12 cellular contexts compared by ENCODE assay signal in the genomic region with DNA sequence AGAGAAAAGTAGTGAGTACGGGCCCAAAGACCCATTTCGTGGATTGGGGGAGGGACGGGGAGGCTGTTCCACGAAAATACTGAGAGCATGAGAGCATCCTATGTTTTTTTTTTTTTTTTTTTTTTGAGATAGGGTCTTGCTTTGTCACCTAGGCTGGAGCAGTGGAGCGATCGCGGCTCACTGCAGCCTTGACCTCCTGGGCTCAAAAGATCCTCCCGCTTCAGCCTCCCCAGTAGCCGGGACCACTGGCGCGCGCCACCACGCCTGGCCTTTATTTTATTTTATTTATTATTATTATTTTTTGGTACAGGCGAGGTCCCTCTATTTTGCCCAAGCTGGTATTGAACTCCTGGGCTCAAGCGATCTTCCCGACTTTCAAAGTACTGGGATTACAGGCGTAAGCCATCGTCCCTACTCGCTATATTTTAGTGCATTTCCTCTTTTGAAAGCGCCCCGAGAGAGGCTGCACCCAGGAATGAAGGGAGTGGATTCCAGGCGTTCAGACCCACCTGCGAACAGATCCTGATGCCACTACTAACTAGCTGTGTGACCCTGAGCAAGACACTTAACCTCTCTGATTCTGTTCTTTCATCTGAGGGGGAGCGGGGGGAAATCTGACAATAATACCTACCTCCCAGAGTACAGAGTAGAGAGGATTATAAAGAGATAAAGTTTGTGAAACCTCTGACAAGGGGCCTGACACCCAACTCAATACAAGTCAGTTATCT. TPM values are rescaled to one million over a fixed set of nuclear protein-coding genes. Genes with fewer than 3 reads are reported as not detected.
DNase-seq lines count a peak whose midpoint lies in the region; ATAC-seq and TF ChIP-seq lines count a peak whose summit lies in the region.
"Had no signal": no experiment of that assay in that cellular context is flagged by ENCODE, and none has a peak within 500 bp of the region (broad histone marks: within the 10 kb centered on the region; RNA-seq: fewer than 3 reads in every experiment).

No MANE protein-coding gene starts in this region.

- no peak overlapping the region for H3K4me3 ChIP-seq in left lung

- H3K9me3 Mint-ChIP-seq in activated CD4-positive, alpha-beta T cell treated with anti-CD3 and anti-CD28 coated beads, Interleukin-2, amount 10 ng/mL, durations not matched to agents 24 days and 14 days, result no peaks in the 10 kb centered on the region
- no peaks in the 10 kb centered on the region for H3K9me3 Mint-ChIP-seq in activated T-helper 1 cell treated with anti-CD3 and anti-CD28 coated beads, Interleukin-12 subunit alpha, Interleukin-12 subunit beta, Interleukin-2, Interleukin-4 antibody, amounts not matched to agents 30 ng/mL and 10 ng/mL and 1 ng/mL, durations not matched to agents 14 hours and 24 hours and 36 hours
- H3K9me3 Mint-ChIP-seq in stimulated activated naive B cell treated with anti-CD40 and anti-IgM and Interleukin-4, amounts not matched to agents 10 μg/mL and 1 μg/mL and 100 μg/mL, for 72 hours, result peaks cover 7 to 8% of the 10 kb centered on the region in 2 donors

- peaks cover 14% of the 10 kb centered on the region for H3K4me1 Mint-ChIP-seq in activated CD4-positive, alpha-beta T cell treated with anti-CD3 and anti-CD28 coated beads, Interleukin-2, amount 10 ng/mL, durations not matched to agents 24 days and 14 days
- peaks cover 11% of the 10 kb centered on the region for H3K4me1 Mint-ChIP-seq in activated T-helper 1 cell treated with anti-CD3 and anti-CD28 coated beads, Interleukin-12 subunit alpha, Interleukin-12 subunit beta, Interleukin-2, Interleukin-4 antibody, amounts not matched to agents 30 ng/mL and 10 ng/mL and 1 ng/mL, durations not matched to agents 14 hours and 24 hours and 36 hours (ENCODE audit: low read depth)
- H3K4me1 Mint-ChIP-seq in stimulated activated naive B cell treated with anti-CD40 and anti-IgM and Interleukin-4, amounts not matched to agents 10 μg/mL and 1 μg/mL and 100 μg/mL, for 72 hours, result peaks cover 25 to 45% of the 10 kb centered on the region in 2 donors

- H3K27ac Mint-ChIP-seq in activated CD4-positive, alpha-beta T cell treated with anti-CD3 and anti-CD28 coated beads, Interleukin-2, amount 10 ng/mL, durations not matched to agents 24 days and 14 days, result peak overlapping the region; percentile 60
- no peak overlapping the region for H3K27ac Mint-ChIP-seq in activated T-helper 1 cell treated with anti-CD3 and anti-CD28 coated beads, Interleukin-12 subunit alpha, Interleukin-12 subunit beta, Interleukin-2, Interleukin-4 antibody, amounts not matched to agents 30 ng/mL and 10 ng/mL and 1 ng/mL, durations not matched to agents 14 hours and 24 hours and 36 hours
- peak overlapping the region; percentile 71 for H3K27ac Mint-ChIP-seq in stimulated activated naive B cell treated with anti-CD40 and anti-IgM and Interleukin-4, amounts not matched to agents 10 μg/mL and 1 μg/mL and 100 μg/mL, for 72 hours

- H3K4me3 Mint-ChIP-seq in activated CD4-positive, alpha-beta T cell treated with anti-CD3 and anti-CD28 coated beads, Interleukin-2, amount 10 ng/mL, durations not matched to agents 24 days and 14 days, result no peak overlapping the region
- H3K4me3 Mint-ChIP-seq in activated T-helper 1 cell treated with anti-CD3 and anti-CD28 coated beads, Interleukin-12 subunit alpha, Interleukin-12 subunit beta, Interleukin-2, Interleukin-4 antibody, amounts not matched to agents 30 ng/mL and 10 ng/mL and 1 ng/mL, durations not matched to agents 14 hours and 24 hours and 36 hours, result peak overlapping the region; percentile 56
- H3K4me3 Mint-ChIP-seq in stimulated activated naive B cell treated with anti-CD40 and anti-IgM and Interleukin-4, amounts not matched to agents 10 μg/mL and 1 μg/mL and 100 μg/mL, for 72 hours, result peak overlapping the region; percentile 28 to 84

- intact Hi-C loops in activated CD4-positive, alpha-beta T cell treated with anti-CD3 and anti-CD28 coated beads, Interleukin-2, amount 10 ng/mL, durations not matched to agents 24 days and 14 days (cut with micrococcal nuclease), result no loop called here
- intact Hi-C loops in activated T-helper 1 cell treated with anti-CD3 and anti-CD28 coated beads, Interleukin-12 subunit alpha, Interleukin-12 subunit beta, Interleukin-2, Interleukin-4 antibody, amounts not matched to agents 30 ng/mL and 10 ng/mL and 1 ng/mL, durations not matched to agents 14 hours and 24 hours and 36 hours (cut with micrococcal nuclease), result loop anchor here (1.0 kb wide), 1 partner anchor 366 kb away; no protein-coding TSS in a partner anchor
- intact Hi-C loops in left lung (cut with DNase I), result no loop called here

- no peak for ATAC-seq in left lung
- ATAC-seq in stimulated activated naive B cell treated with anti-CD40 and anti-IgM and Interleukin-4, amounts not matched to agents 10 μg/mL and 1 μg/mL and 100 μg/mL, for 72 hours (replicated peaks), result no peak
- no peak for ATAC-seq in GM21390 (IDR thresholded peaks at IDR 0.05; ENCODE audit: unreplicated experiment)
- ATAC-seq in GM19035 (IDR thresholded peaks at IDR 0.05; ENCODE audit: unreplicated experiment), result no peak

- peaks cover 12 to 21% of the 10 kb centered on the region in 2 donors for H3K4me1 ChIP-seq in left lung

- no peaks in the 10 kb centered on the region for H3K36me3 ChIP-seq in left lung
- H3K36me3 ChIP-seq: transverse colon had no signal

- no peak for DNase-seq in activated CD4-positive, alpha-beta T cell treated with anti-CD3 and anti-CD28 coated beads, Interleukin-2, amount 10 ng/mL, durations not matched to agents 24 days and 14 days
- no peak for DNase-seq in activated CD4-positive, alpha-beta T cell treated with anti-CD3 and anti-CD28 coated beads, Interleukin-2, amount 50 U/mL, for 4 hours
- DNase-seq in activated T-helper 1 cell treated with anti-CD3 and anti-CD28 coated beads, Interleukin-12 subunit alpha, Interleukin-12 subunit beta, Interleukin-2, Interleukin-4 antibody, amounts not matched to agents 30 ng/mL and 10 ng/mL and 1 ng/mL, durations not matched to agents 14 hours and 24 hours and 36 hours (ENCODE audit: low spot score), result no peak
- DNase-seq in left lung (peak; percentile 9 to 39), GM19238 (ENCODE audit: insufficient read length, low spot score) (no peak)
- no peak for DNase-seq in stimulated activated naive B cell treated with anti-CD40 and anti-IgM and Interleukin-4, amounts not matched to agents 10 μg/mL and 1 μg/mL and 100 μg/mL, for 72 hours
- DNase-seq: NCI-H526 treated with DMSO at 0.1 percent for 48 hours, RPMI8226, small intestine, transverse colon had no signal

- H3K27ac ChIP-seq in left lung, result no peak overlapping the region
- H3K27ac ChIP-seq: transverse colon had no signal

- TF ChIP-seq CTCF in left lung (IDR thresholded peaks at IDR 0.05), result no peak

- peaks cover 62% of the 10 kb centered on the region for H3K27me3 Mint-ChIP-seq in activated CD4-positive, alpha-beta T cell treated with anti-CD3 and anti-CD28 coated beads, Interleukin-2, amount 10 ng/mL, durations not matched to agents 24 days and 14 days
- H3K27me3 Mint-ChIP-seq in activated T-helper 1 cell treated with anti-CD3 and anti-CD28 coated beads, Interleukin-12 subunit alpha, Interleukin-12 subunit beta, Interleukin-2, Interleukin-4 antibody, amounts not matched to agents 30 ng/mL and 10 ng/mL and 1 ng/mL, durations not matched to agents 14 hours and 24 hours and 36 hours (ENCODE audit: insufficient read depth), result peaks cover 59% of the 10 kb centered on the region
- peaks cover 58 to 77% of the 10 kb centered on the region in 2 donors for H3K27me3 Mint-ChIP-seq in stimulated activated naive B cell treated with anti-CD40 and anti-IgM and Interleukin-4, amounts not matched to agents 10 μg/mL and 1 μg/mL and 100 μg/mL, for 72 hours

- H3K9me3 ChIP-seq in left lung, result no peaks in the 10 kb centered on the region
- H3K9me3 ChIP-seq: transverse colon had no signal

- H3K36me3 Mint-ChIP-seq in activated CD4-positive, alpha-beta T cell treated with anti-CD3 and anti-CD28 coated beads, Interleukin-2, amount 10 ng/mL, durations not matched to agents 24 days and 14 days (ENCODE audit: low read depth), result peaks cover 9% of the 10 kb centered on the region
- H3K36me3 Mint-ChIP-seq in activated T-helper 1 cell treated with anti-CD3 and anti-CD28 coated beads, Interleukin-12 subunit alpha, Interleukin-12 subunit beta, Interleukin-2, Interleukin-4 antibody, amounts not matched to agents 30 ng/mL and 10 ng/mL and 1 ng/mL, durations not matched to agents 14 hours and 24 hours and 36 hours (ENCODE audit: low read depth), result peaks cover 2% of the 10 kb centered on the region
- H3K36me3 Mint-ChIP-seq in stimulated activated naive B cell treated with anti-CD40 and anti-IgM and Interleukin-4, amounts not matched to agents 10 μg/mL and 1 μg/mL and 100 μg/mL, for 72 hours, result peaks cover 9 to 13% of the 10 kb centered on the region in 2 donors

- peaks cover 67 to 100% of the 10 kb centered on the region in 2 donors for H3K27me3 ChIP-seq in left lung

RNA-seq across cellular contexts. Expression of gene MSX1, which starts 5.4 kb away (rescaled TPM):
- total RNA-seq in activated CD4-positive, alpha-beta T cell treated with anti-CD3 and anti-CD28 coated beads, Interleukin-2, amount 10 ng/mL, durations not matched to agents 24 days and 14 days, result not detected in 2 replicates
- total RNA-seq in activated T-helper 1 cell treated with anti-CD3 and anti-CD28 coated beads, Interleukin-12 subunit alpha, Interleukin-12 subunit beta, Interleukin-2, Interleukin-4 antibody, amounts not matched to agents 30 ng/mL and 10 ng/mL and 1 ng/mL, durations not matched to agents 14 hours and 24 hours and 36 hours, result not detected in 2 replicates
- total RNA-seq in left lung, result 1 to 10 TPM; 2.0 to 2.9 TPM

Comparison
In these comparisons a context has a peak if more than half of its experiments do, and no peak if none do; other contexts are left out.
1. DNase-seq: peak in left lung (2 of 2); none in activated CD4-positive, alpha-beta T cell treated with anti-CD3 and anti-CD28 coated beads, Interleukin-2, amount 10 ng/mL, durations not matched to agents 24 days and 14 days (single experiment), activated CD4-positive, alpha-beta T cell treated with anti-CD3 and anti-CD28 coated beads, Interleukin-2, amount 50 U/mL, for 4 hours (0 of 2), activated T-helper 1 cell treated with anti-CD3 and anti-CD28 coated beads, Interleukin-12 subunit alpha, Interleukin-12 subunit beta, Interleukin-2, Interleukin-4 antibody, amounts not matched to agents 30 ng/mL and 10 ng/mL and 1 ng/mL, durations not matched to agents 14 hours and 24 hours and 36 hours (single experiment), stimulated activated naive B cell treated with anti-CD40 and anti-IgM and Interleukin-4, amounts not matched to agents 10 μg/mL and 1 μg/mL and 100 μg/mL, for 72 hours (single experiment) and GM19238 (single experiment).